In the genomic region with DNA sequence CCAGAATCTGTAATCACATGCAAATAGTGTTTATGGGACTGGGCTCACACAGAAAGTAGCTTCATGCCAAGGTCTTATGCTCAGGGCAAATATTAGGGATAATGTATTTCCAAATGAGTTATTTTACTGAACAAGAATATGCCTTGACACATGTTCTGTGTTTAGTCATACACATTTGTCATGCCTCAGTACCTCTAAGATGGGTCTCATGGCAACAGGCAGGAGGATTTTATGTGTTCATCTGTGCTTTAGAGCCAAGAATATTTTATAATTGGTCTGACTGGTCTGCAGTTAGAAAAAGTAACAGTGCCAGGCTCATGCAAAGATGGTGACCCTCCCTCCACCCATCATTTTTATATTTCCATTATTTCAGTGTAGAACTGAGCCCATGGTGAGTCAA, we compare ENCODE assay signal across 19 cellular contexts. TPM values are rescaled to one million over a fixed set of nuclear protein-coding genes. Genes with fewer than 3 reads are reported as not detected.
A peak's percentile ranks its signal among the peaks of the same experiment; 100 is the strongest.
DNase-seq lines count a peak whose midpoint lies in the region; ATAC-seq and TF ChIP-seq lines count a peak whose summit lies in the region.
"Had no signal": no experiment of that assay in that cellular context is flagged by ENCODE, and none has a peak within 500 bp of the region (broad histone marks: within the 10 kb centered on the region; RNA-seq: fewer than 3 reads in every experiment).

No MANE protein-coding gene starts in this region.

- H3K79me2 ChIP-seq in SK-N-SH (ENCODE audit: insufficient read depth): peaks cover 53% of the 10 kb centered on the region

- no peak for TF ChIP-seq RAD21 in SK-N-SH (IDR thresholded peaks at IDR 0.05; ENCODE audit: low read length)

- H3K4me1 ChIP-seq in endocrine pancreas (ENCODE audit: control insufficient read depth, insufficient read depth, low read length) (peaks cover 13% of the 10 kb centered on the region), SK-N-SH (ENCODE audit: control insufficient read depth in 1 of 2, insufficient read depth in 2 of 2, low read depth in 1 of 2, low read length in 1 of 2) (peaks cover 25 to 38% of the 10 kb centered on the region in 2 experiments), body of pancreas (no peaks in the 10 kb centered on the region)

- no peak for TF ChIP-seq CTCF in osteocyte (IDR thresholded peaks at IDR 0.05)
- no peak for TF ChIP-seq CTCF in SK-N-SH (IDR thresholded peaks at IDR 0.05)
- TF ChIP-seq CTCF in CD4-positive, alpha-beta T cell (IDR thresholded peaks at IDR 0.05): no peak
- no peak for TF ChIP-seq CTCF in body of pancreas (IDR thresholded peaks at IDR 0.05)

- H3K9me3 ChIP-seq in endocrine pancreas (ENCODE audit: control insufficient read depth, low read length): no peaks in the 10 kb centered on the region
- H3K9me3 ChIP-seq in SK-N-SH: no peaks in the 10 kb centered on the region
- H3K9me3 ChIP-seq in CD4-positive, alpha-beta T cell (ENCODE audit: control insufficient read depth, low read length): no peaks in the 10 kb centered on the region
- no peaks in the 10 kb centered on the region for H3K9me3 ChIP-seq in body of pancreas
- H3K9me3 ChIP-seq: HAP-1 had no signal

- no peaks in the 10 kb centered on the region for H3K36me3 Mint-ChIP-seq in osteocyte (ENCODE audit: unreplicated experiment)
- H3K36me3 Mint-ChIP-seq in CD4-positive, alpha-beta T cell (ENCODE audit: low read depth): peaks cover under 1% of the 10 kb centered on the region
- H3K36me3 Mint-ChIP-seq: CD4-positive, CD25-positive, alpha-beta regulatory T cell; type B pancreatic cell had no signal

- H3K27ac Mint-ChIP-seq in osteocyte (ENCODE audit: unreplicated experiment): peak overlapping the region; percentile 97
- no peak overlapping the region for H3K27ac Mint-ChIP-seq in CD4-positive, alpha-beta T cell
- H3K27ac Mint-ChIP-seq: CD4-positive, CD25-positive, alpha-beta regulatory T cell; type B pancreatic cell had no signal

- no peak for ATAC-seq in CD4-positive, alpha-beta T cell (ENCODE audit: poor library complexity)
- no peak for ATAC-seq in body of pancreas
- ATAC-seq: left cardiac atrium, right cardiac atrium had no signal

- peak; percentile 32 for DNase-seq in DMS53 (lab: John Stamatoyannopoulos, UW)
- peak; percentile 42 for DNase-seq in NCI-H1092 (lab: John Stamatoyannopoulos, UW)
- no peak for DNase-seq in osteocyte (ENCODE audit: extremely low spot score, unreplicated experiment)
- no peak for DNase-seq in SK-N-SH
- no peak for DNase-seq in CD4-positive, alpha-beta T cell
- no peak for DNase-seq in body of pancreas
- DNase-seq in stimulated activated CD4-positive, alpha-beta T cell treated with anti-CD3 and anti-CD28 coated beads, Interleukin-4, amount 100 ng/mL, for 24 hours: no peak
- DNase-seq: activated CD4-positive, alpha-beta T cell treated with anti-CD3 and anti-CD28 coated beads for 48 hours; activated effector memory CD4-positive, alpha-beta T cell treated with anti-CD3 and anti-CD28 coated beads, Interleukin-2, amount 50 U/mL, for 16 hours; CD4-positive, CD25-positive, alpha-beta regulatory T cell; cerebellar nuclear complex; hypothalamus; left cardiac atrium; midbrain; right cardiac atrium; stimulated activated naive CD4-positive, alpha-beta T cell treated with Interleukin-2 at 50 U/mL for 16 hours had no signal

- H3K27me3 Mint-ChIP-seq in osteocyte (ENCODE audit: unreplicated experiment): no peaks in the 10 kb centered on the region
- H3K27me3 Mint-ChIP-seq in CD4-positive, alpha-beta T cell: peaks cover 30% of the 10 kb centered on the region

- H4K20me1 ChIP-seq in SK-N-SH (ENCODE audit: insufficient read depth): no peaks in the 10 kb centered on the region

- H3K4me3 ChIP-seq in endocrine pancreas (ENCODE audit: control insufficient read depth, insufficient read depth, low read length) (peak overlapping the region; percentile 19), SK-N-SH (ENCODE audit: low read depth in 2 of 2, low read length in 1 of 2) (no peak overlapping the region), body of pancreas (no peak overlapping the region)
- H3K4me3 ChIP-seq: HAP-1 had no signal

- H3K27me3 ChIP-seq in endocrine pancreas (ENCODE audit: control insufficient read depth, insufficient read depth, low read length) (no peaks in the 10 kb centered on the region), SK-N-SH (ENCODE audit: insufficient read depth) (no peaks in the 10 kb centered on the region), body of pancreas (no peaks in the 10 kb centered on the region)
- peaks cover 7% of the 10 kb centered on the region for H3K27me3 ChIP-seq in CD4-positive, alpha-beta T cell (ENCODE audit: control insufficient read depth, insufficient read depth, low read length)

- H3K9me3 Mint-ChIP-seq in osteocyte (ENCODE audit: unreplicated experiment): no peaks in the 10 kb centered on the region
- H3K9me3 Mint-ChIP-seq in CD4-positive, alpha-beta T cell: no peaks in the 10 kb centered on the region
- H3K9me3 Mint-ChIP-seq: type B pancreatic cell had no signal

- H3K4me1 Mint-ChIP-seq in osteocyte (ENCODE audit: unreplicated experiment): peaks cover 60% of the 10 kb centered on the region
- no peaks in the 10 kb centered on the region for H3K4me1 Mint-ChIP-seq in CD4-positive, alpha-beta T cell (ENCODE audit: low read depth)
- H3K4me1 Mint-ChIP-seq: CD4-positive, CD25-positive, alpha-beta regulatory T cell had no signal

- POLR2A ChIA-PET in SK-N-SH (lab: Yijun Ruan, JAX): no interaction called here
- POLR2A ChIA-PET in CD4-positive, alpha-beta T cell (lab: Charles Lee): no interaction called here

- H3K9ac ChIP-seq in endocrine pancreas (ENCODE audit: control insufficient read depth, insufficient read depth, low read length) (no peak overlapping the region), SK-N-SH (no peak overlapping the region)

- no peak overlapping the region for H2AFZ ChIP-seq in SK-N-SH (ENCODE audit: low read depth)

- intact Hi-C loops in CD4-positive, alpha-beta T cell (cut with DNase I, micrococcal nuclease): no loop called here
- intact Hi-C loops in body of pancreas (cut with DNase I): no loop called here

- H3K27ac ChIP-seq in SK-N-SH (ENCODE audit: low read depth in 2 of 2, low read length in 1 of 2): peak overlapping the region in 1 of 2 experiments; percentile 31; a peak in 2 of 4 replicates
- no peak overlapping the region for H3K27ac ChIP-seq in CD4-positive, alpha-beta T cell (ENCODE audit: low read depth, low read length)
- no peak overlapping the region for H3K27ac ChIP-seq in body of pancreas

- no peak overlapping the region for H3K4me2 ChIP-seq in SK-N-SH

- H3K36me3 ChIP-seq in endocrine pancreas (ENCODE audit: control insufficient read depth, insufficient read depth, low read length) (no peaks in the 10 kb centered on the region), SK-N-SH (replicated peaks in 1 of 2; ENCODE audit: control insufficient read depth in 1 of 2, insufficient read depth in 2 of 2, low read length in 1 of 2) (no peaks in the 10 kb centered on the region), body of pancreas (replicated peaks in 1 of 2; ENCODE audit: insufficient read depth in 1 of 2, low read depth in 2 of 2) (no peaks in the 10 kb centered on the region)
- H3K36me3 ChIP-seq: HAP-1 had no signal

- H3F3A ChIP-seq in SK-N-SH (replicated peaks; ENCODE audit: insufficient read depth): peaks cover 23% of the 10 kb centered on the region

- CTCF ChIA-PET in SK-N-SH (lab: Yijun Ruan, JAX): interaction anchor here (0.9 to 1.4 kb wide), 4 partner anchors 22 to 190 kb away, joined by 3 to 4 read pairs (median 3); no protein-coding TSS in a partner anchor
- CTCF ChIA-PET in CD4-positive, alpha-beta T cell (lab: Charles Lee): no interaction called here

- H3K9me2 ChIP-seq in SK-N-SH: no peaks in the 10 kb centered on the region

- no peak overlapping the region for H3K4me3 Mint-ChIP-seq in osteocyte (ENCODE audit: unreplicated experiment)
- no peak overlapping the region for H3K4me3 Mint-ChIP-seq in CD4-positive, alpha-beta T cell
- H3K4me3 Mint-ChIP-seq: CD4-positive, CD25-positive, alpha-beta regulatory T cell; type B pancreatic cell had no signal

- peak in 1 of 2 experiments; percentile 19; a peak in 1 of 4 replicates for TF ChIP-seq EP300 in SK-N-SH (IDR thresholded peaks at IDR 0.05; ENCODE audit: borderline replicate concordance in 1 of 2, low read depth in 1 of 2, low read length in 1 of 2)

- TF ChIP-seq POLR2A in body of pancreas (IDR thresholded peaks at IDR 0.05): no peak

TF ChIP-seq in SK-N-SH, 30 proteins besides CTCF, POLR2A, EP300 and RAD21 (continues in another document):
- TF ChIP-seq, protein P1, sequence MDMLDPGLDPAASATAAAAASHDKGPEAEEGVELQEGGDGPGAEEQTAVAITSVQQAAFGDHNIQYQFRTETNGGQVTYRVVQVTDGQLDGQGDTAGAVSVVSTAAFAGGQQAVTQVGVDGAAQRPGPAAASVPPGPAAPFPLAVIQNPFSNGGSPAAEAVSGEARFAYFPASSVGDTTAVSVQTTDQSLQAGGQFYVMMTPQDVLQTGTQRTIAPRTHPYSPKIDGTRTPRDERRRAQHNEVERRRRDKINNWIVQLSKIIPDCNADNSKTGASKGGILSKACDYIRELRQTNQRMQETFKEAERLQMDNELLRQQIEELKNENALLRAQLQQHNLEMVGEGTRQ (IDR thresholded peaks at IDR 0.05; ENCODE audit: borderline replicate concordance, low read depth, low read length): no peak

RNA-seq across cellular contexts. Expression of a gene that starts 49.1 kb away (rescaled TPM):
- total RNA-seq in osteocyte (170 and 177 TPM in 2 replicates), body of pancreas (10 to 100 TPM in 1 of 2 donors, 1 to 10 TPM in 1; 9.6 to 13.2 TPM)
- 34.5 and 56.8 TPM in 2 replicates for polyA plus RNA-seq in SK-N-SH (2012; rRNA removed)
- 36.2 and 42.6 TPM in 2 replicates for polyA plus RNA-seq in SK-N-SH (2012; cell fraction: cytosol; rRNA removed)
- 39.1 and 46.6 TPM in 2 replicates for polyA plus RNA-seq in SK-N-SH (2012; cell fraction: nucleus; rRNA removed)
- 10 to 100 TPM; 13.5 to 15.3 TPM for total RNA-seq in CD4-positive, alpha-beta T cell

Comparison
In these comparisons a context has a peak if more than half of its experiments do, and no peak if none do; other contexts are left out.
1. DNase-seq: peak in DMS53 (single experiment) and NCI-H1092 (single experiment); none in osteocyte (single experiment), SK-N-SH (single experiment), CD4-positive, alpha-beta T cell (0 of 10), body of pancreas (0 of 4) and stimulated activated CD4-positive, alpha-beta T cell treated with anti-CD3 and anti-CD28 coated beads, Interleukin-4, amount 100 ng/mL, for 24 hours (single experiment).
2. RNA of a gene that starts 49.1 kb away (total RNA-seq): 170 to 177 TPM in osteocyte; 13.5 to 15.3 TPM in CD4-positive, alpha-beta T cell and 9.6 to 13.2 TPM in body of pancreas; every median in the first group is over 10 times any median in the second.